ENCODE assay signal across 1 cellular context in the genomic region with DNA sequence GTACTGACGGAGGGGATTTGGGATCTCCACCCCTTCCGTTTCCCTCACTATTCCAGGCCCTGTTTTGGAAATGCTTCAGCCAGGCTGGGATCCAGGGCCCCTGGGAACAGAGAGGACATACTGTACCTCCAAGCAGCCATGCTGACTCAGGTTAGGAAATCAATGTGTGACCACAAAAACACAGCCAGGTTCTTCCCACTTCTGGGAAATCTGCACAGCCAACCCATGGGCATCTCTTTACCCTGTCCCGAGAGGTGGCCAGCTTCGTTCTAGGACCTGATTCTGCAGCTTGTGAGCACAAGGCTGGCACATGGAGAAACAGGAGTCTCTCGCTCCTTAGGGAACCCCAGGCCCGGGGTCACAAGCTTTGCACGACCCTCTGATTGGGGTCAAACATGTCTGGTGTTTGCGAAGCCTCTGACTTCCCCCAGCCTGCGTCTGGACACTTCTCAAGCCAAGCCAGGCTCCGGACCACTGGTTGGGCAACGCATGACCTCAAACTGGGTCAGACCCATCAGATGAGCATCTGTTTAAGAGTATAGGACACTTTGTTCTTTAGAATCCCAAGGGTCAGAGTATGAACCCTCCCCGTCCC.
A peak's percentile ranks its signal among the peaks of the same experiment; 100 is the strongest.
TF ChIP-seq lines count a peak whose summit lies in the region.

No MANE protein-coding gene starts in this region.

TF ChIP-seq in HepG2, 621 proteins besides CTCF, POLR2A, EP300 and RAD21 (continued from another document):
- peak; percentile 62 for TF ChIP-seq ZNF687 (CRISPR knock-in tag; IDR thresholded peaks at IDR 0.05)
- TF ChIP-seq, protein P1, sequence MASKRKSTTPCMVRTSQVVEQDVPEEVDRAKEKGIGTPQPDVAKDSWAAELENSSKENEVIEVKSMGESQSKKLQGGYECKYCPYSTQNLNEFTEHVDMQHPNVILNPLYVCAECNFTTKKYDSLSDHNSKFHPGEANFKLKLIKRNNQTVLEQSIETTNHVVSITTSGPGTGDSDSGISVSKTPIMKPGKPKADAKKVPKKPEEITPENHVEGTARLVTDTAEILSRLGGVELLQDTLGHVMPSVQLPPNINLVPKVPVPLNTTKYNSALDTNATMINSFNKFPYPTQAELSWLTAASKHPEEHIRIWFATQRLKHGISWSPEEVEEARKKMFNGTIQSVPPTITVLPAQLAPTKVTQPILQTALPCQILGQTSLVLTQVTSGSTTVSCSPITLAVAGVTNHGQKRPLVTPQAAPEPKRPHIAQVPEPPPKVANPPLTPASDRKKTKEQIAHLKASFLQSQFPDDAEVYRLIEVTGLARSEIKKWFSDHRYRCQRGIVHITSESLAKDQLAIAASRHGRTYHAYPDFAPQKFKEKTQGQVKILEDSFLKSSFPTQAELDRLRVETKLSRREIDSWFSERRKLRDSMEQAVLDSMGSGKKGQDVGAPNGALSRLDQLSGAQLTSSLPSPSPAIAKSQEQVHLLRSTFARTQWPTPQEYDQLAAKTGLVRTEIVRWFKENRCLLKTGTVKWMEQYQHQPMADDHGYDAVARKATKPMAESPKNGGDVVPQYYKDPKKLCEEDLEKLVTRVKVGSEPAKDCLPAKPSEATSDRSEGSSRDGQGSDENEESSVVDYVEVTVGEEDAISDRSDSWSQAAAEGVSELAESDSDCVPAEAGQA (IDR thresholded peaks at IDR 0.05; ENCODE audit: low read depth): 0 out of 2 replicates have a peak, but pooled peaks have one; percentile 31
- TF ChIP-seq, protein P1 (CRISPR knock-in tag; IDR thresholded peaks at IDR 0.05; ENCODE audit: borderline replicate concordance): no peak
- TF ChIP-seq MTF2 (CRISPR knock-in tag; IDR thresholded peaks at IDR 0.05; ENCODE audit: borderline replicate concordance): 0 out of 2 replicates have a peak, but pooled peaks have one; percentile 48
- TF ChIP-seq ZNF670 (CRISPR knock-in tag; IDR thresholded peaks at IDR 0.05; ENCODE audit: borderline replicate concordance): 0 out of 2 replicates have a peak, but pooled peaks have one; percentile 29
- no peak for TF ChIP-seq SPEN (CRISPR knock-in tag; IDR thresholded peaks at IDR 0.05; ENCODE audit: low read depth)
- TF ChIP-seq SALL1 (CRISPR knock-in tag; IDR thresholded peaks at IDR 0.05): peak; percentile 46; the same call in 1 of the 2 replicates
- TF ChIP-seq ZNF83 (CRISPR knock-in tag; IDR thresholded peaks at IDR 0.05; ENCODE audit: borderline replicate concordance): no peak
- TF ChIP-seq NRL (CRISPR knock-in tag; IDR thresholded peaks at IDR 0.05; ENCODE audit: borderline replicate concordance): peak; percentile 65; the same call in 1 of the 2 replicates
- 0 out of 2 replicates have a peak, but pooled peaks have one; percentile 11 for TF ChIP-seq SAP130 (CRISPR knock-in tag; IDR thresholded peaks at IDR 0.05; ENCODE audit: low read depth)
- TF ChIP-seq FOXO1 (CRISPR knock-in tag; IDR thresholded peaks at IDR 0.05): peak; percentile 5; the same call in 1 of the 2 replicates
- TF ChIP-seq NR2C2 (CRISPR knock-in tag; IDR thresholded peaks at IDR 0.05; ENCODE audit: borderline replicate concordance): no peak
- peak; percentile 40; the same call in 1 of the 2 replicates for TF ChIP-seq BORCS8-MEF2B (CRISPR knock-in tag; IDR thresholded peaks at IDR 0.05)
- no peak for TF ChIP-seq NFYC (CRISPR knock-in tag; IDR thresholded peaks at IDR 0.05)
- no peak for TF ChIP-seq FOXA1 (IDR thresholded peaks at IDR 0.05)
- TF ChIP-seq FOXA1 (CRISPR knock-in tag; IDR thresholded peaks at IDR 0.05): no peak
- TF ChIP-seq PITX1 (CRISPR knock-in tag; IDR thresholded peaks at IDR 0.05): no peak
- TF ChIP-seq, protein P2, sequence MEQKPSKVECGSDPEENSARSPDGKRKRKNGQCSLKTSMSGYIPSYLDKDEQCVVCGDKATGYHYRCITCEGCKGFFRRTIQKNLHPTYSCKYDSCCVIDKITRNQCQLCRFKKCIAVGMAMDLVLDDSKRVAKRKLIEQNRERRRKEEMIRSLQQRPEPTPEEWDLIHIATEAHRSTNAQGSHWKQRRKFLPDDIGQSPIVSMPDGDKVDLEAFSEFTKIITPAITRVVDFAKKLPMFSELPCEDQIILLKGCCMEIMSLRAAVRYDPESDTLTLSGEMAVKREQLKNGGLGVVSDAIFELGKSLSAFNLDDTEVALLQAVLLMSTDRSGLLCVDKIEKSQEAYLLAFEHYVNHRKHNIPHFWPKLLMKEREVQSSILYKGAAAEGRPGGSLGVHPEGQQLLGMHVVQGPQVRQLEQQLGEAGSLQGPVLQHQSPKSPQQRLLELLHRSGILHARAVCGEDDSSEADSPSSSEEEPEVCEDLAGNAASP (CRISPR knock-in tag; IDR thresholded peaks at IDR 0.05; ENCODE audit: borderline replicate concordance): peak; percentile 45; the same call in 1 of the 2 replicates
- TF ChIP-seq, protein P3, sequence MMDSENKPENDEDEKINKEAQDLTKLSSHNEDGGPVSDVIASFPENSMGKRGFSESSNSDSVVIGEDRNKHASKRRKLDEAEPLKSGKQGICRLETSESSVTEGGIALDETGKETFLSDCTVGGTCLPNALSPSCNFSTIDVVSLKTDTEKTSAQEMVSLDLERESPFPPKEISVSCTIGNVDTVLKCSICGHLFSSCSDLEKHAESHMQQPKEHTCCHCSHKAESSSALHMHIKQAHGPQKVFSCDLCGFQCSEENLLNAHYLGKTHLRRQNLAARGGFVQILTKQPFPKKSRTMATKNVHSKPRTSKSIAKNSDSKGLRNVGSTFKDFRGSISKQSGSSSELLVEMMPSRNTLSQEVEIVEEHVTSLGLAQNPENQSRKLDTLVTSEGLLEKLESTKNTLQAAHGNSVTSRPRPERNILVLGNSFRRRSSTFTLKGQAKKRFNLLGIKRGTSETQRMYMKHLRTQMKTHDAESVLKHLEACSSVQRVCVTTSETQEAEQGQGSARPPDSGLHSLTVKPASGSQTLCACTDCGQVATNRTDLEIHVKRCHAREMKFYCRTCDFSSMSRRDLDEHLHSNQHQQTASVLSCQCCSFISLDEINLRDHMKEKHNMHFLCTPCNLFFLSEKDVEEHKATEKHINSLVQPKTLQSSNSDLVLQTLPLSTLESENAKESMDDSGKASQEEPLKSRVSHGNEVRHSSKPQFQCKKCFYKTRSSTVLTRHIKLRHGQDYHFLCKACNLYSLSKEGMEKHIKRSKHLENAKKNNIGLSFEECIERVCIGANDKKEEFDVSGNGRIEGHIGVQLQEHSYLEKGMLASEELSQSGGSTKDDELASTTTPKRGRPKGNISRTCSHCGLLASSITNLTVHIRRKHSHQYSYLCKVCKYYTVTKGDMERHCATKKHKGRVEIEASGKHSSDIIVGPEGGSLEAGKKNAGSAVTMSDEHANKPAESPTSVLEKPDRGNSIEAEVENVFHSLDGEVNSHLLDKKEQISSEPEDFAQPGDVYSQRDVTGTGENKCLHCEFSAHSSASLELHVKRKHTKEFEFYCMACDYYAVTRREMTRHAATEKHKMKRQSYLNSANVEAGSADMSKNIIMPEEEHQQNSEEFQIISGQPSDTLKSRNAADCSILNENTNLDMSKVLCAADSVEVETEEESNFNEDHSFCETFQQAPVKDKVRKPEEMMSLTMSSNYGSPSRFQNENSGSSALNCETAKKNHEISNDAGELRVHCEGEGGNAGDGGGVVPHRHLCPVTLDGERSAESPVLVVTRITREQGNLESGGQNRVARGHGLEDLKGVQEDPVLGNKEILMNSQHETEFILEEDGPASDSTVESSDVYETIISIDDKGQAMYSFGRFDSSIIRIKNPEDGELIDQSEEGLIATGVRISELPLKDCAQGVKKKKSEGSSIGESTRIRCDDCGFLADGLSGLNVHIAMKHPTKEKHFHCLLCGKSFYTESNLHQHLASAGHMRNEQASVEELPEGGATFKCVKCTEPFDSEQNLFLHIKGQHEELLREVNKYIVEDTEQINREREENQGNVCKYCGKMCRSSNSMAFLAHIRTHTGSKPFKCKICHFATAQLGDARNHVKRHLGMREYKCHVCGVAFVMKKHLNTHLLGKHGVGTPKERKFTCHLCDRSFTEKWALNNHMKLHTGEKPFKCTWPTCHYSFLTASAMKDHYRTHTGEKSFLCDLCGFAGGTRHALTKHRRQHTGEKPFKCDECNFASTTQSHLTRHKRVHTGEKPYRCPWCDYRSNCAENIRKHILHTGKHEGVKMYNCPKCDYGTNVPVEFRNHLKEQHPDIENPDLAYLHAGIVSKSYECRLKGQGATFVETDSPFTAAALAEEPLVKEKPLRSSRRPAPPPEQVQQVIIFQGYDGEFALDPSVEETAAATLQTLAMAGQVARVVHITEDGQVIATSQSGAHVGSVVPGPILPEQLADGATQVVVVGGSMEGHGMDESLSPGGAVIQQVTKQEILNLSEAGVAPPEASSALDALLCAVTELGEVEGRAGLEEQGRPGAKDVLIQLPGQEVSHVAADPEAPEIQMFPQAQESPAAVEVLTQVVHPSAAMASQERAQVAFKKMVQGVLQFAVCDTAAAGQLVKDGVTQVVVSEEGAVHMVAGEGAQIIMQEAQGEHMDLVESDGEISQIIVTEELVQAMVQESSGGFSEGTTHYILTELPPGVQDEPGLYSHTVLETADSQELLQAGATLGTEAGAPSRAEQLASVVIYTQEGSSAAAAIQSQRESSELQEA (CRISPR knock-in tag; IDR thresholded peaks at IDR 0.05; ENCODE audit: not compliant biosample characterization): no peak
